In the genomic region with DNA sequence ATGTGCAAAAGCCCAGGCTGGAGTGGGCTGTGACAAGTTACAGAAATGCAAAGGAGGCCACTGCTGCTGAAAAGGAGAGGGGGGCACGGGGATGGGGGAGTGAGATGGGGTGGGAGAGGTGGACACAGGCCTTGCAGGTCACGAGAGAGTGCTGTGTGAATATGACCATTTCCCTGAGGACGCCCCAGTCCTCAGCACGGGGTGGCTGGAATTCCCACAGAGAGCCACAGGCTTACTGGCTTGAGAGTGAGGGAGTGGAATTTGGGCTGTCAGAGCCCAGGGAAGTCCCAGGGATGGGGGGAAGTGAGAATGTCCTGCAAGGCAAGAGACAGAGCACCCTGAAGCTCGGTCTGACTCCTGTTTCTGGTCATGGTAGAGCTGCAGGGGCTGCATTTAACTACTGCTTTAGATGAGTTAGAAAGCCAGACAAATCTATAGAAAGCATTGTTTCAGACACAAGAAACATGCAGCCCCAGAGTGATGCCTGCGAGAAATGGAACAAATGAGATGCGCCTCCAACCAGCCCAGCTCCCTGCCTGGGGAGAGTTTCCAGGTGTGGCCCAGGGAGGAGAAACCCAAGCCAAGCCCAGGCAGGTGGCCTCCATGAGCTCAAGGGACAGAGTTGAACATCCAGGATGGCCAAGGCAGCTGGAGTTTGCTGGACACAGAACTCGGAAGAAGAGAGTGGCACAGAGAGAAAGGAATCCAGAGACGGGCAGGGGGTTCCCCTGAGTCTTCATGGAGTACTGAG, we compare ENCODE assay signal across 28 cellular contexts. TPM values are rescaled to one million over a fixed set of nuclear protein-coding genes. Genes with fewer than 3 reads are reported as not detected.
DNase-seq lines count a peak whose midpoint lies in the region; ATAC-seq and TF ChIP-seq lines count a peak whose summit lies in the region.
"Had no signal": no experiment of that assay in that cellular context is flagged by ENCODE, and none has a peak within 500 bp of the region (broad histone marks: within the 10 kb centered on the region; RNA-seq: fewer than 3 reads in every experiment).

No MANE protein-coding gene starts in this region.

- no peak for ATAC-seq in activated CD8-positive, alpha-beta memory T cell treated with anti-CD3 and anti-CD28 coated beads, Interleukin-2, amount 10 ng/mL, durations not matched to agents 7 days and 5 days
- ATAC-seq in lung (ENCODE audit: insufficient read depth, low FRiP score) (no peak), upper lobe of left lung (ENCODE audit: low FRiP score in 2 of 2) (no peak)
- ATAC-seq: activated naive CD8-positive, alpha-beta T cell treated with anti-CD3 and anti-CD28 coated beads, Interleukin-2, amount 50 U/mL, for 24 hours; foreskin keratinocyte had no signal

- no peak for TF ChIP-seq EP300 in upper lobe of left lung (IDR thresholded peaks at IDR 0.05)

- H3K36me3 Mint-ChIP-seq in activated CD8-positive, alpha-beta memory T cell treated with anti-CD3 and anti-CD28 coated beads, Interleukin-2, amount 10 ng/mL, durations not matched to agents 7 days and 5 days = no peaks in the 10 kb centered on the region
- peaks cover 7% of the 10 kb centered on the region for H3K36me3 Mint-ChIP-seq in chondrocyte (ENCODE audit: low read depth)
- H3K36me3 Mint-ChIP-seq in type B pancreatic cell = no peaks in the 10 kb centered on the region

- no peak overlapping the region for H3K4me3 Mint-ChIP-seq in activated CD8-positive, alpha-beta memory T cell treated with anti-CD3 and anti-CD28 coated beads, Interleukin-2, amount 10 ng/mL, durations not matched to agents 7 days and 5 days
- no peak overlapping the region for H3K4me3 Mint-ChIP-seq in chondrocyte (ENCODE audit: unreplicated experiment)
- no peak overlapping the region for H3K4me3 Mint-ChIP-seq in type B pancreatic cell
- H3K4me3 Mint-ChIP-seq: activated naive CD8-positive, alpha-beta T cell treated with anti-CD3 and anti-CD28 coated beads, Interleukin-2, amount 50 U/mL, for 24 hours; activated T-cell treated with anti-CD3 and anti-CD28 coated beads, Interleukin-2, amount 50 U/mL, for 24 hours; endodermal cell; nephron had no signal

- peak; percentile 25 for DNase-seq in activated CD8-positive, alpha-beta memory T cell treated with anti-CD3 and anti-CD28 coated beads, Interleukin-2, amount 10 ng/mL, durations not matched to agents 7 days and 5 days
- DNase-seq in activated CD8-positive, alpha-beta memory T cell treated with anti-CD3 and anti-CD28 coated beads, Interleukin-2, amount 50 U/mL, for 48 hours = no peak
- DNase-seq in chondrocyte (ENCODE audit: low spot score) (peak; percentile 30), lung (ENCODE audit: low spot score) (peak; percentile 23), type B pancreatic cell (ENCODE audit: extremely low spot score, unreplicated experiment) (peak; percentile 54), HPDE6-E6E7 (ENCODE audit: extremely low spot score) (no peak), upper lobe of left lung (no peak), trophoblast cell (no peak)
- DNase-seq: activated naive CD8-positive, alpha-beta T cell treated with anti-CD3 and anti-CD28 coated beads, Interleukin-2, amount 50 U/mL, for 24 hours; activated T-cell treated with anti-CD3 and anti-CD28 coated beads, Interleukin-2, amount 50 U/mL, for 24 hours; DMS79; endodermal cell; esophagus squamous epithelium; foreskin keratinocyte; GDM1; IMR-90; lower lobe of right lung; NCI-H1436; NCI-H345; NCI-H774; SIG-M5; stimulated activated CD4-positive, alpha-beta T cell treated with anti-CD3 and anti-CD28 coated beads, Interleukin-4, amount 100 ng/mL, for 1 hour; SW 1271 had no signal

- no peak overlapping the region for H2BK12ac ChIP-seq in trophoblast cell (ENCODE audit: low read length)

- no peaks in the 10 kb centered on the region for H3K36me3 ChIP-seq in lung (ENCODE audit: control insufficient read depth in 2 of 2, insufficient read depth in 2 of 2, low read length in 2 of 2)
- H3K36me3 ChIP-seq in upper lobe of left lung = no peaks in the 10 kb centered on the region
- H3K36me3 ChIP-seq in trophoblast cell (ENCODE audit: control insufficient read depth in 1 of 2, insufficient read depth in 2 of 2, low read length in 2 of 2) = no peaks in the 10 kb centered on the region
- H3K36me3 ChIP-seq: cardiac muscle cell, esophagus squamous epithelium, heart left ventricle, lower lobe of right lung, pancreas, tibial artery had no signal

- H4K12ac ChIP-seq in trophoblast cell (ENCODE audit: low read depth, low read length) = no peak overlapping the region

- H2AK5ac ChIP-seq in trophoblast cell (ENCODE audit: low read length) = no peak overlapping the region

- H3K4me1 Mint-ChIP-seq in activated CD8-positive, alpha-beta memory T cell treated with anti-CD3 and anti-CD28 coated beads, Interleukin-2, amount 10 ng/mL, durations not matched to agents 7 days and 5 days = no peaks in the 10 kb centered on the region
- H3K4me1 Mint-ChIP-seq in chondrocyte (ENCODE audit: low read depth) (no peaks in the 10 kb centered on the region), type B pancreatic cell (ENCODE audit: unreplicated experiment) (no peaks in the 10 kb centered on the region)
- H3K4me1 Mint-ChIP-seq: activated naive CD8-positive, alpha-beta T cell treated with anti-CD3 and anti-CD28 coated beads, Interleukin-2, amount 50 U/mL, for 24 hours; endodermal cell had no signal

- H3K23ac ChIP-seq in trophoblast cell (ENCODE audit: low read length) = no peak overlapping the region

- H2AFZ ChIP-seq in trophoblast cell (ENCODE audit: insufficient read depth, low read length, poor library complexity) = no peak overlapping the region

- TF ChIP-seq POLR2A in upper lobe of left lung (IDR thresholded peaks at IDR 0.05) = no peak

- H3K27ac ChIP-seq in lung (ENCODE audit: low read depth in 1 of 2, low read length in 1 of 2) (no peak overlapping the region), upper lobe of left lung (no peak overlapping the region), trophoblast cell (ENCODE audit: low read depth, low read length) (no peak overlapping the region)
- H3K27ac ChIP-seq: cardiac muscle cell, esophagus squamous epithelium, foreskin keratinocyte, heart left ventricle, lower lobe of right lung, pancreas, tibial artery had no signal

- H3K4me1 ChIP-seq in lung (ENCODE audit: control insufficient read depth in 2 of 2, insufficient read depth in 2 of 2, low read length in 2 of 2) = no peaks in the 10 kb centered on the region
- no peaks in the 10 kb centered on the region for H3K4me1 ChIP-seq in upper lobe of left lung
- H3K4me1 ChIP-seq in trophoblast cell (ENCODE audit: control insufficient read depth in 1 of 2, insufficient read depth in 2 of 2, low read length in 2 of 2) = no peaks in the 10 kb centered on the region
- H3K4me1 ChIP-seq: esophagus squamous epithelium, foreskin keratinocyte, heart left ventricle, lower lobe of right lung, pancreas had no signal

- no peaks in the 10 kb centered on the region for H3K79me1 ChIP-seq in trophoblast cell (ENCODE audit: low read length)

- no peak overlapping the region for H3K4me2 ChIP-seq in trophoblast cell (ENCODE audit: low read length)

- no peaks in the 10 kb centered on the region for H3K27me3 ChIP-seq in lung (ENCODE audit: control insufficient read depth, insufficient read depth)
- no peaks in the 10 kb centered on the region for H3K27me3 ChIP-seq in upper lobe of left lung
- H3K27me3 ChIP-seq in trophoblast cell (ENCODE audit: insufficient read depth, low read length) = no peaks in the 10 kb centered on the region
- H3K27me3 ChIP-seq: cardiac muscle cell, pancreas had no signal

- H3K9me3 ChIP-seq in lung (ENCODE audit: control insufficient read depth in 2 of 2, insufficient read depth in 1 of 2, low read length in 1 of 2) (peaks cover 3% of the 10 kb centered on the region in 2 donors), upper lobe of left lung (no peaks in the 10 kb centered on the region), trophoblast cell (ENCODE audit: insufficient read depth, low read depth, low read length) (peaks cover under 1% of the 10 kb centered on the region)
- H3K9me3 ChIP-seq: esophagus squamous epithelium, lower lobe of right lung, pancreas, tibial artery had no signal

- H3K4me3 ChIP-seq in lung (no peak overlapping the region), upper lobe of left lung (no peak overlapping the region), trophoblast cell (ENCODE audit: low read depth, low read length) (no peak overlapping the region)
- H3K4me3 ChIP-seq: cardiac muscle cell, esophagus squamous epithelium, heart left ventricle, lower lobe of right lung, pancreas, tibial artery had no signal

- no peak overlapping the region for H3K27ac Mint-ChIP-seq in activated CD8-positive, alpha-beta memory T cell treated with anti-CD3 and anti-CD28 coated beads, Interleukin-2, amount 10 ng/mL, durations not matched to agents 7 days and 5 days
- no peak overlapping the region for H3K27ac Mint-ChIP-seq in chondrocyte (ENCODE audit: unreplicated experiment)
- H3K27ac Mint-ChIP-seq in type B pancreatic cell = no peak overlapping the region
- H3K27ac Mint-ChIP-seq: activated naive CD8-positive, alpha-beta T cell treated with anti-CD3 and anti-CD28 coated beads, Interleukin-2, amount 50 U/mL, for 24 hours; activated T-cell treated with anti-CD3 and anti-CD28 coated beads, Interleukin-2, amount 50 U/mL, for 24 hours; endodermal cell; nephron had no signal

- 76 to 89% methylated on average over 9 of the region's 9 CpGs for WGBS in lung, 2 donors
- WGBS in upper lobe of left lung, 2 donors = 76 to 80% methylated on average over 9 of the region's 9 CpGs
- WGBS in trophoblast cell (ENCODE audit: extremely low coverage, insufficient coverage, insufficient read length) = no CpG with 5 or more reads among the region's 9 CpGs

- H3K4ac ChIP-seq in trophoblast cell (ENCODE audit: low read depth, low read length) = no peak overlapping the region

- no peak overlapping the region for H4K8ac ChIP-seq in trophoblast cell (ENCODE audit: low read depth, low read length)

- TF ChIP-seq CTCF in chondrocyte (IDR thresholded peaks at IDR 0.05) (no peak), lung (IDR thresholded peaks at IDR 0.05; ENCODE audit: control extremely low read depth, extremely low read depth) (no peak), type B pancreatic cell (conservative IDR thresholded peaks at IDR 0.05) (no peak), upper lobe of left lung (IDR thresholded peaks at IDR 0.05) (no peak)

- H3K18ac ChIP-seq in trophoblast cell (ENCODE audit: low read length) = no peak overlapping the region

- H2BK5ac ChIP-seq in trophoblast cell (ENCODE audit: low read depth, low read length, poor library complexity) = no peak overlapping the region

- H3K9ac ChIP-seq in trophoblast cell (ENCODE audit: low read length) = no peak overlapping the region

- no peak overlapping the region for H2BK120ac ChIP-seq in trophoblast cell (ENCODE audit: insufficient read depth, low read length, poor library complexity)

- H3K14ac ChIP-seq in trophoblast cell (ENCODE audit: low read length) = no peak overlapping the region

- no peaks in the 10 kb centered on the region for H3K79me2 ChIP-seq in trophoblast cell (ENCODE audit: control insufficient read depth, insufficient read depth, low read length, poor library complexity)

- no peak overlapping the region for H4K91ac ChIP-seq in trophoblast cell (ENCODE audit: low read depth, low read length)

- peaks cover 55% of the 10 kb centered on the region for H3K27me3 Mint-ChIP-seq in activated CD8-positive, alpha-beta memory T cell treated with anti-CD3 and anti-CD28 coated beads, Interleukin-2, amount 10 ng/mL, durations not matched to agents 7 days and 5 days
- H3K27me3 Mint-ChIP-seq in chondrocyte (ENCODE audit: low read depth) = peaks cover 37% of the 10 kb centered on the region
- H3K27me3 Mint-ChIP-seq in type B pancreatic cell = peaks cover 26% of the 10 kb centered on the region

- CTCF ChIA-PET in activated CD8-positive, alpha-beta memory T cell treated with anti-CD3 and anti-CD28 coated beads, Interleukin-2, amount 10 ng/mL, durations not matched to agents 7 days and 5 days (lab: Charles Lee) = no interaction called here

- peaks cover 1% of the 10 kb centered on the region for H3K9me3 Mint-ChIP-seq in activated CD8-positive, alpha-beta memory T cell treated with anti-CD3 and anti-CD28 coated beads, Interleukin-2, amount 10 ng/mL, durations not matched to agents 7 days and 5 days (ENCODE audit: low read depth)
- H3K9me3 Mint-ChIP-seq in chondrocyte (ENCODE audit: low read depth) (peaks cover 27% of the 10 kb centered on the region), type B pancreatic cell (no peaks in the 10 kb centered on the region)

RNA-seq across cellular contexts. Expression of gene NPEPL1, which starts 30.5 kb away (rescaled TPM):
- total RNA-seq in activated CD8-positive, alpha-beta memory T cell treated with anti-CD3 and anti-CD28 coated beads, Interleukin-2, amount 10 ng/mL, durations not matched to agents 7 days and 5 days = 10 to 100 TPM; 19.3 to 30.4 TPM
- total RNA-seq in chondrocyte = 10.2 to 32.8 TPM (median 31.3 TPM) in 3 replicates
- 10 to 100 TPM; 24.3 to 46.2 TPM for total RNA-seq in lung
- 10 to 100 TPM; 36.4 to 46.0 TPM for polyA plus RNA-seq in lung
- total RNA-seq in type B pancreatic cell (ENCODE audit: low replicate concordance) = 21.1 and 25.0 TPM in 2 replicates
- total RNA-seq in upper lobe of left lung = 100 to 1,000 TPM in 1 of 6 donors, 10 to 100 TPM in 5; 19.4 to 198 (median 50.9) TPM
- polyA plus RNA-seq in trophoblast cell (2013) = 11.3 and 12.1 TPM in 2 replicates

Comparison
In these comparisons a context has a peak if more than half of its experiments do, and no peak if none do; other contexts are left out.
1. DNase-seq: peak in activated CD8-positive, alpha-beta memory T cell treated with anti-CD3 and anti-CD28 coated beads, Interleukin-2, amount 10 ng/mL, durations not matched to agents 7 days and 5 days (single experiment), chondrocyte (single experiment), lung (single experiment) and type B pancreatic cell (single experiment); none in activated CD8-positive, alpha-beta memory T cell treated with anti-CD3 and anti-CD28 coated beads, Interleukin-2, amount 50 U/mL, for 48 hours (single experiment), HPDE6-E6E7 (single experiment), upper lobe of left lung (0 of 2) and trophoblast cell (0 of 2).